In the genomic region with DNA sequence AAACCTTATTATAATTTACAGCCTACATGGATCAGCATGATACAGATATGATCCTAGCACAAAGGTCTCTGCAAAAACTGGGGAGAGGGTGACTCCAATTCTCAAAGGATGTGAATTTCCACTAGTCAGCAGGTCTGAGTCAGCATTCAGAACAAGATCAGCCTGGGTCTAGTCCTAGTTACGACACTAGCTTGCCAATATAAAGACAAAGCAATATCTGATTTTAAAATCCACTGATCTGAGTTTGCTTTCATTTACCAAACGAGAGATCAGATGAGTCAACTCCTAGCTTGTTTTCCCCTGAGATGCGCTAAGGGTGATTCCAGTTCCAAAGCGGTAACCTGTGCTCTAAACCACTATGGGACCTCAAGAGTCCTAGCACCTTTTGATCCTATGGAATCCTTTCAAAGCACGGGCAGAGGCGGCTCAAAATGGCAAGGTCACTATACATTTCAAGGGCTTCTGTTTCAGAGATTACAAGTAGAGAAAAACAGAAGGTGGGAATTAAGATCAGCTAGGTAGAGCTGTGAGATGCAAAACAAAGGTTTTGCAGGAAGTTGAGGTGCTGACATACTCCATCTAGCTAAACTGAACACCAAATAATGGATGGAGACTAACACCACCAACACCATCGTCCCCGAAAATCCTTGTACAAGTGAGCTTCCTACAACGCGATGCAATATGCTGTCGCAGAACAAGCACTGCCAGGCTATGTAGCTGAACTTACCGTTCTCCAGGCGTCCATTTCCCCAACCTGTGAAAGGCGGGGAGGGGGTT, we compare ENCODE assay signal across 8 cellular contexts. TPM values are rescaled to one million over a fixed set of nuclear protein-coding genes. Genes with fewer than 3 reads are reported as not detected.
A peak's percentile ranks its signal among the peaks of the same experiment; 100 is the strongest.
DNase-seq lines count a peak whose midpoint lies in the region; ATAC-seq, FAIRE-seq and TF ChIP-seq lines count a peak whose summit lies in the region.

No MANE protein-coding gene starts in this region.

- TF ChIP-seq POLR2A in GM12892 (IDR thresholded peaks at IDR 0.05; ENCODE audit: low read depth, low read length): no peak

- ATAC-seq in HG03196 (IDR thresholded peaks at IDR 0.05; ENCODE audit: unreplicated experiment) (peak; percentile 11), foreskin keratinocyte (peak; percentile 5)

- H3K4me1 ChIP-seq in ACC112 (ENCODE audit: control insufficient read depth, insufficient read depth, low read length, unreplicated experiment): peaks cover 27% of the 10 kb centered on the region
- peaks cover 9% of the 10 kb centered on the region for H3K4me1 ChIP-seq in foreskin keratinocyte
- peaks cover 13% of the 10 kb centered on the region for H3K4me1 ChIP-seq in rectal smooth muscle tissue (ENCODE audit: control insufficient read depth, insufficient read depth, low read length)

- no peaks in the 10 kb centered on the region for H3K9me3 ChIP-seq in WERI-Rb-1 (ENCODE audit: severe bottlenecking)

- peak overlapping the region; percentile 80 for H3K4me3 ChIP-seq in ACC112 (ENCODE audit: low read depth, low read length)
- H3K4me3 ChIP-seq in WERI-Rb-1 (ENCODE audit: low read depth, low read length): peak overlapping the region; percentile 76
- H3K4me3 ChIP-seq in rectal smooth muscle tissue (ENCODE audit: low read length): peak overlapping the region; percentile 71

- H3K79me2 ChIP-seq in ACC112 (ENCODE audit: control insufficient read depth, insufficient read depth, low read length, unreplicated experiment): peaks cover 38% of the 10 kb centered on the region

- H3K27me3 ChIP-seq in ACC112 (ENCODE audit: insufficient read depth, low read length) (no peaks in the 10 kb centered on the region), WERI-Rb-1 (ENCODE audit: insufficient read depth, low read depth, severe bottlenecking) (no peaks in the 10 kb centered on the region), foreskin keratinocyte (no peaks in the 10 kb centered on the region), rectal smooth muscle tissue (ENCODE audit: control insufficient read depth, insufficient read depth, low read length) (no peaks in the 10 kb centered on the region)

- TF ChIP-seq CTCF in WERI-Rb-1 (IDR thresholded peaks at IDR 0.05; ENCODE audit: low read depth, low read length) (no peak), foreskin keratinocyte (conservative IDR thresholded peaks at IDR 0.05) (no peak)

- H3K36me3 ChIP-seq in ACC112 (ENCODE audit: insufficient read depth, low read length) (peaks cover 3% of the 10 kb centered on the region; the same call in 1 of the 2 replicates), WERI-Rb-1 (peaks cover 13% of the 10 kb centered on the region), rectal smooth muscle tissue (ENCODE audit: control insufficient read depth, insufficient read depth, low read length) (no peaks in the 10 kb centered on the region)

- peak overlapping the region; percentile 2 for H2AFZ ChIP-seq in ACC112 (ENCODE audit: low read length, unreplicated experiment)

- FAIRE-seq in GM12892 (lab: Jason Lieb, UNC): peak; percentile 82

- H3K27ac ChIP-seq in ACC112 (ENCODE audit: low read depth, low read length) (peak overlapping the region; percentile 80), WERI-Rb-1 (peak overlapping the region; percentile 75), foreskin keratinocyte (peak overlapping the region; percentile 7), rectal smooth muscle tissue (ENCODE audit: low read depth, low read length) (no peak overlapping the region)

- H3K9ac ChIP-seq in rectal smooth muscle tissue (ENCODE audit: low read length): peak overlapping the region; percentile 76

- DNase-seq in GM12892 (ENCODE audit: insufficient read length) (no peak), WERI-Rb-1 (no peak), foreskin keratinocyte (peak in 1 of 2 donors; percentile 52), GF-D8 (lab: John Stamatoyannopoulos, UW) (no peak)
- DNase-seq in activated effector memory CD4-positive, alpha-beta T cell treated with anti-CD3 and anti-CD28 coated beads, Interleukin-2, amount 50 U/mL, for 16 hours: no peak

RNA-seq across cellular contexts. Expression of a gene that starts 0.9 kb away (rescaled TPM):
- 10.7 TPM for polyA plus RNA-seq in GM12892 (2012; ENCODE audit: missing spikeins)
- total RNA-seq in foreskin keratinocyte: 31.1 and 31.8 TPM in 2 replicates
- polyA plus RNA-seq in foreskin keratinocyte: 7.8 and 9.1 TPM in 2 replicates
